ENCODE assay signal across 1 cellular context in genomic region chr20:35699127-35699913, GRCh38.
A peak's percentile ranks its signal among the peaks of the same experiment; 100 is the strongest.
TF ChIP-seq lines count a peak whose summit lies in the region.

Gene NFS1 (minus strand): TSS chr20:35699352. CDS start chr20:35699288, 64 bp downstream.
Gene ROMO1 (plus strand): TSS chr20:35699405. CDS start chr20:35699633, 228 bp downstream.

TF ChIP-seq in HepG2, 621 proteins besides CTCF, POLR2A, EP300 and RAD21 (continued from another document and continues in another):
- TF ChIP-seq ZNF484 (CRISPR knock-in tag; IDR thresholded peaks at IDR 0.05; ENCODE audit: borderline replicate concordance, low read depth): no peak
- peak; percentile 96 for TF ChIP-seq MIER3 (CRISPR knock-in tag; IDR thresholded peaks at IDR 0.05; ENCODE audit: borderline replicate concordance)
- peak; percentile 93 for TF ChIP-seq DNMT3B (CRISPR knock-in tag; conservative IDR thresholded peaks at IDR 0.05)
- peak; percentile 98 for TF ChIP-seq ZNF607 (CRISPR knock-in tag; IDR thresholded peaks at IDR 0.05; ENCODE audit: borderline replicate concordance)
- no peak; the same call in 1 of the 2 replicates for TF ChIP-seq HNF4A (CRISPR knock-in tag; IDR thresholded peaks at IDR 0.05)
- peak; percentile 78; the same call in 1 of the 2 replicates for TF ChIP-seq ZNF770 (CRISPR knock-in tag; IDR thresholded peaks at IDR 0.05)
- peak; percentile 96 for TF ChIP-seq NR1H2 (CRISPR knock-in tag; IDR thresholded peaks at IDR 0.05; ENCODE audit: borderline replicate concordance, low read depth)
- 0 out of 2 replicates have a peak, but pooled peaks have one; percentile 87 for TF ChIP-seq MAF1 (CRISPR knock-in tag; IDR thresholded peaks at IDR 0.05; ENCODE audit: borderline replicate concordance)
- TF ChIP-seq ZNF614 (CRISPR knock-in tag; IDR thresholded peaks at IDR 0.05; ENCODE audit: borderline replicate concordance): peak; percentile 92; the same call in 1 of the 2 replicates
- TF ChIP-seq MTA1 (CRISPR knock-in tag; IDR thresholded peaks at IDR 0.05; ENCODE audit: borderline replicate concordance): peak; percentile 86; the same call in 1 of the 2 replicates
- peak; percentile 99 for TF ChIP-seq HDAC1 (CRISPR knock-in tag; IDR thresholded peaks at IDR 0.05)
- no peak for TF ChIP-seq ZNF646 (CRISPR knock-in tag; IDR thresholded peaks at IDR 0.05)
- TF ChIP-seq THAP7 (CRISPR knock-in tag; IDR thresholded peaks at IDR 0.05): peak; percentile 96
- TF ChIP-seq ZNF260 (CRISPR knock-in tag; IDR thresholded peaks at IDR 0.05; ENCODE audit: borderline replicate concordance, low read depth): peak; percentile 96
- peak; percentile 80 for TF ChIP-seq SOX5 (CRISPR knock-in tag; IDR thresholded peaks at IDR 0.05; ENCODE audit: borderline replicate concordance)
- TF ChIP-seq STAT5B (CRISPR knock-in tag; IDR thresholded peaks at IDR 0.05): peak; percentile 87
- peak; percentile 97 for TF ChIP-seq RFXAP (CRISPR knock-in tag; IDR thresholded peaks at IDR 0.05; ENCODE audit: borderline replicate concordance)
- TF ChIP-seq LRRFIP1 (CRISPR knock-in tag; conservative IDR thresholded peaks at IDR 0.05): no peak; the same call in 1 of the 2 replicates
- peak; percentile 99 for TF ChIP-seq SPEN (CRISPR knock-in tag; IDR thresholded peaks at IDR 0.05; ENCODE audit: low read depth)
- TF ChIP-seq GABPB1 (CRISPR knock-in tag; IDR thresholded peaks at IDR 0.05): peak; percentile 99
- TF ChIP-seq FOXK1 (CRISPR knock-in tag; IDR thresholded peaks at IDR 0.05; ENCODE audit: borderline replicate concordance, low read depth): peak; percentile 95
- TF ChIP-seq ESRRA (CRISPR knock-in tag; IDR thresholded peaks at IDR 0.05; ENCODE audit: low read depth): peak; percentile 94
- TF ChIP-seq PBX2 (CRISPR knock-in tag; IDR thresholded peaks at IDR 0.05): 0 out of 2 replicates have a peak, but pooled peaks have one; percentile 8
- TF ChIP-seq MEIS1 (CRISPR knock-in tag; IDR thresholded peaks at IDR 0.05; ENCODE audit: borderline replicate concordance): peak; percentile 92; the same call in 1 of the 2 replicates
- TF ChIP-seq PRDM10 (CRISPR knock-in tag; IDR thresholded peaks at IDR 0.05; ENCODE audit: low read depth): peak; percentile 84
- peak; percentile 18 for TF ChIP-seq NCOA5 (CRISPR knock-in tag; IDR thresholded peaks at IDR 0.05)
- peak; percentile 99 for TF ChIP-seq ZFY (CRISPR knock-in tag; IDR thresholded peaks at IDR 0.05)
- TF ChIP-seq ZBTB7B (CRISPR knock-in tag; IDR thresholded peaks at IDR 0.05): peak; percentile 99
- TF ChIP-seq CREM (IDR thresholded peaks at IDR 0.05): peak; percentile 90
- peak; percentile 84 for TF ChIP-seq CREM (CRISPR knock-in tag; IDR thresholded peaks at IDR 0.05)
- peak; percentile 88 for TF ChIP-seq ZNF232 (CRISPR knock-in tag; IDR thresholded peaks at IDR 0.05; ENCODE audit: borderline replicate concordance)
- peak; percentile 85; the same call in 1 of the 2 replicates for TF ChIP-seq ZNF703 (CRISPR knock-in tag; IDR thresholded peaks at IDR 0.05; ENCODE audit: borderline replicate concordance)
- no peak for TF ChIP-seq MBD4 (IDR thresholded peaks at IDR 0.05; ENCODE audit: borderline replicate concordance, low read length)
- peak; percentile 71 for TF ChIP-seq NFKBIZ (CRISPR knock-in tag; IDR thresholded peaks at IDR 0.05)
- peak; percentile 80 for TF ChIP-seq ZNF275 (CRISPR knock-in tag; IDR thresholded peaks at IDR 0.05; ENCODE audit: borderline replicate concordance)
- TF ChIP-seq TCF7L2 (IDR thresholded peaks at IDR 0.05; ENCODE audit: low read depth, low read length): no peak
- TF ChIP-seq ELK4 (CRISPR knock-in tag; IDR thresholded peaks at IDR 0.05; ENCODE audit: borderline replicate concordance): peak; percentile 57; the same call in 1 of the 2 replicates
- TF ChIP-seq SP4 (CRISPR knock-in tag; IDR thresholded peaks at IDR 0.05): peak; percentile 31; the same call in 1 of the 2 replicates
- TF ChIP-seq ZBTB1 (CRISPR knock-in tag; IDR thresholded peaks at IDR 0.05; ENCODE audit: borderline replicate concordance): peak; percentile 67; the same call in 1 of the 2 replicates
- TF ChIP-seq ZNF30 (CRISPR knock-in tag; IDR thresholded peaks at IDR 0.05): peak; percentile 95; the same call in 1 of the 2 replicates
